1 cellular context compared by ENCODE assay signal in the genomic region with DNA sequence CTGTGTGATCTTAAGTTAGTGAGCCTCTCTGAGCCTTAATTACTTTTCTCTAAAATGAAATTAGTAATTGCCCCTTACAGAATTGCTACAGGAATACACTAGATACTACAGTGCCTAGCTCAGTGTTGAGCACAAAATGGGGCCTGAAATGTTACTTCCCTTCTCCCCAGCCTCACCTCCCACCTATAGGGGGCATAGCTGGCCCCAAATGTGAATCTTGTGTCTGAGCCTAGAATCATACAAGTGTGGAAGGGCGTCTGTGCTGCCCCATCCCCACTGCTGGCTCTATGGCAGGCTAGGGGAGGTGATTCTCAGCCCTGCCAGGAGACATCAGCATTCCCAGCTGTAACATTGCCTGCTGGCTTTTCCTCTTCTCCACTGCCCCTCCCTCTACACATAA.
TF ChIP-seq lines count a peak whose summit lies in the region.

No MANE protein-coding gene starts in this region.

TF ChIP-seq in GM23338, 12 proteins besides CTCF, POLR2A, EP300 and RAD21:
- TF ChIP-seq, protein P1, sequence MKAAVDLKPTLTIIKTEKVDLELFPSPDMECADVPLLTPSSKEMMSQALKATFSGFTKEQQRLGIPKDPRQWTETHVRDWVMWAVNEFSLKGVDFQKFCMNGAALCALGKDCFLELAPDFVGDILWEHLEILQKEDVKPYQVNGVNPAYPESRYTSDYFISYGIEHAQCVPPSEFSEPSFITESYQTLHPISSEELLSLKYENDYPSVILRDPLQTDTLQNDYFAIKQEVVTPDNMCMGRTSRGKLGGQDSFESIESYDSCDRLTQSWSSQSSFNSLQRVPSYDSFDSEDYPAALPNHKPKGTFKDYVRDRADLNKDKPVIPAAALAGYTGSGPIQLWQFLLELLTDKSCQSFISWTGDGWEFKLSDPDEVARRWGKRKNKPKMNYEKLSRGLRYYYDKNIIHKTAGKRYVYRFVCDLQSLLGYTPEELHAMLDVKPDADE (IDR thresholded peaks at IDR 0.05) = no peak
- TF ChIP-seq EZH2 (IDR thresholded peaks at IDR 0.05; ENCODE audit: low read depth, unreplicated experiment) = no peak
- no peak for TF ChIP-seq ZNF331 (CRISPR knock-in tag; IDR thresholded peaks at IDR 0.05; ENCODE audit: low read depth)
- no peak for TF ChIP-seq POLR2AphosphoS5 (IDR thresholded peaks at IDR 0.05; ENCODE audit: low read depth)
- TF ChIP-seq, protein P2, sequence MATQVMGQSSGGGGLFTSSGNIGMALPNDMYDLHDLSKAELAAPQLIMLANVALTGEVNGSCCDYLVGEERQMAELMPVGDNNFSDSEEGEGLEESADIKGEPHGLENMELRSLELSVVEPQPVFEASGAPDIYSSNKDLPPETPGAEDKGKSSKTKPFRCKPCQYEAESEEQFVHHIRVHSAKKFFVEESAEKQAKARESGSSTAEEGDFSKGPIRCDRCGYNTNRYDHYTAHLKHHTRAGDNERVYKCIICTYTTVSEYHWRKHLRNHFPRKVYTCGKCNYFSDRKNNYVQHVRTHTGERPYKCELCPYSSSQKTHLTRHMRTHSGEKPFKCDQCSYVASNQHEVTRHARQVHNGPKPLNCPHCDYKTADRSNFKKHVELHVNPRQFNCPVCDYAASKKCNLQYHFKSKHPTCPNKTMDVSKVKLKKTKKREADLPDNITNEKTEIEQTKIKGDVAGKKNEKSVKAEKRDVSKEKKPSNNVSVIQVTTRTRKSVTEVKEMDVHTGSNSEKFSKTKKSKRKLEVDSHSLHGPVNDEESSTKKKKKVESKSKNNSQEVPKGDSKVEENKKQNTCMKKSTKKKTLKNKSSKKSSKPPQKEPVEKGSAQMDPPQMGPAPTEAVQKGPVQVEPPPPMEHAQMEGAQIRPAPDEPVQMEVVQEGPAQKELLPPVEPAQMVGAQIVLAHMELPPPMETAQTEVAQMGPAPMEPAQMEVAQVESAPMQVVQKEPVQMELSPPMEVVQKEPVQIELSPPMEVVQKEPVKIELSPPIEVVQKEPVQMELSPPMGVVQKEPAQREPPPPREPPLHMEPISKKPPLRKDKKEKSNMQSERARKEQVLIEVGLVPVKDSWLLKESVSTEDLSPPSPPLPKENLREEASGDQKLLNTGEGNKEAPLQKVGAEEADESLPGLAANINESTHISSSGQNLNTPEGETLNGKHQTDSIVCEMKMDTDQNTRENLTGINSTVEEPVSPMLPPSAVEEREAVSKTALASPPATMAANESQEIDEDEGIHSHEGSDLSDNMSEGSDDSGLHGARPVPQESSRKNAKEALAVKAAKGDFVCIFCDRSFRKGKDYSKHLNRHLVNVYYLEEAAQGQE (IDR thresholded peaks at IDR 0.05; ENCODE audit: unreplicated experiment) = no peak
- no peak for TF ChIP-seq JUNB (IDR thresholded peaks at IDR 0.05; ENCODE audit: unreplicated experiment)
- TF ChIP-seq, protein P3, sequence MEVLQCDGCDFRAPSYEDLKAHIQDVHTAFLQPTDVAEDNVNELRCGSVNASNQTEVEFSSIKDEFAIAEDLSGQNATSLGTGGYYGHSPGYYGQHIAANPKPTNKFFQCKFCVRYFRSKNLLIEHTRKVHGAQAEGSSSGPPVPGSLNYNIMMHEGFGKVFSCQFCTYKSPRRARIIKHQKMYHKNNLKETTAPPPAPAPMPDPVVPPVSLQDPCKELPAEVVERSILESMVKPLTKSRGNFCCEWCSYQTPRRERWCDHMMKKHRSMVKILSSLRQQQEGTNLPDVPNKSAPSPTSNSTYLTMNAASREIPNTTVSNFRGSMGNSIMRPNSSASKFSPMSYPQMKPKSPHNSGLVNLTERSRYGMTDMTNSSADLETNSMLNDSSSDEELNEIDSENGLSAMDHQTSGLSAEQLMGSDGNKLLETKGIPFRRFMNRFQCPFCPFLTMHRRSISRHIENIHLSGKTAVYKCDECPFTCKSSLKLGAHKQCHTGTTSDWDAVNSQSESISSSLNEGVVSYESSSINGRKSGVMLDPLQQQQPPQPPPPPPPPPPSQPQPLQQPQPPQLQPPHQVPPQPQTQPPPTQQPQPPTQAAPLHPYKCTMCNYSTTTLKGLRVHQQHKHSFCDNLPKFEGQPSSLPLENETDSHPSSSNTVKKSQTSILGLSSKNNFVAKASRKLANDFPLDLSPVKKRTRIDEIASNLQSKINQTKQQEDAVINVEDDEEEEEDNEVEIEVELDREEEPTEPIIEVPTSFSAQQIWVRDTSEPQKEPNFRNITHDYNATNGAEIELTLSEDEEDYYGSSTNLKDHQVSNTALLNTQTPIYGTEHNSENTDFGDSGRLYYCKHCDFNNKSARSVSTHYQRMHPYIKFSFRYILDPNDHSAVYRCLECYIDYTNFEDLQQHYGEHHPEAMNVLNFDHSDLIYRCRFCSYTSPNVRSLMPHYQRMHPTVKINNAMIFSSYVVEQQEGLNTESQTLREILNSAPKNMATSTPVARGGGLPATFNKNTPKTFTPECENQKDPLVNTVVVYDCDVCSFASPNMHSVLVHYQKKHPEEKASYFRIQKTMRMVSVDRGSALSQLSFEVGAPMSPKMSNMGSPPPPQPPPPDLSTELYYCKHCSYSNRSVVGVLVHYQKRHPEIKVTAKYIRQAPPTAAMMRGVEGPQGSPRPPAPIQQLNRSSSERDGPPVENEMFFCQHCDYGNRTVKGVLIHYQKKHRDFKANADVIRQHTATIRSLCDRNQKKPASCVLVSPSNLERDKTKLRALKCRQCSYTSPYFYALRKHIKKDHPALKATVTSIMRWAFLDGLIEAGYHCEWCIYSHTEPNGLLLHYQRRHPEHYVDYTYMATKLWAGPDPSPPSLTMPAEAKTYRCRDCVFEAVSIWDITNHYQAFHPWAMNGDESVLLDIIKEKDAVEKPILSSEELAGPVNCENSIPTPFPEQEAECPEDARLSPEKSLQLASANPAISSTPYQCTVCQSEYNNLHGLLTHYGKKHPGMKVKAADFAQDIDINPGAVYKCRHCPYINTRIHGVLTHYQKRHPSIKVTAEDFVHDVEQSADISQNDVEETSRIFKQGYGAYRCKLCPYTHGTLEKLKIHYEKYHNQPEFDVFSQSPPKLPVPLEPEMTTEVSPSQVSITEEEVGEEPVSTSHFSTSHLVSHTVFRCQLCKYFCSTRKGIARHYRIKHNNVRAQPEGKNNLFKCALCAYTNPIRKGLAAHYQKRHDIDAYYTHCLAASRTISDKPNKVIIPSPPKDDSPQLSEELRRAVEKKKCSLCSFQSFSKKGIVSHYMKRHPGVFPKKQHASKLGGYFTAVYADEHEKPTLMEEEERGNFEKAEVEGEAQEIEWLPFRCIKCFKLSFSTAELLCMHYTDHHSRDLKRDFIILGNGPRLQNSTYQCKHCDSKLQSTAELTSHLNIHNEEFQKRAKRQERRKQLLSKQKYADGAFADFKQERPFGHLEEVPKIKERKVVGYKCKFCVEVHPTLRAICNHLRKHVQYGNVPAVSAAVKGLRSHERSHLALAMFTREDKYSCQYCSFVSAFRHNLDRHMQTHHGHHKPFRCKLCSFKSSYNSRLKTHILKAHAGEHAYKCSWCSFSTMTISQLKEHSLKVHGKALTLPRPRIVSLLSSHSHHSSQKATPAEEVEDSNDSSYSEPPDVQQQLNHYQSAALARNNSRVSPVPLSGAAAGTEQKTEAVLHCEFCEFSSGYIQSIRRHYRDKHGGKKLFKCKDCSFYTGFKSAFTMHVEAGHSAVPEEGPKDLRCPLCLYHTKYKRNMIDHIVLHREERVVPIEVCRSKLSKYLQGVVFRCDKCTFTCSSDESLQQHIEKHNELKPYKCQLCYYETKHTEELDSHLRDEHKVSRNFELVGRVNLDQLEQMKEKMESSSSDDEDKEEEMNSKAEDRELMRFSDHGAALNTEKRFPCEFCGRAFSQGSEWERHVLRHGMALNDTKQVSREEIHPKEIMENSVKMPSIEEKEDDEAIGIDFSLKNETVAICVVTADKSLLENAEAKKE (CRISPR knock-in tag; IDR thresholded peaks at IDR 0.05) = no peak
- no peak for TF ChIP-seq EZH2phosphoT487 (IDR thresholded peaks at IDR 0.05; ENCODE audit: unreplicated experiment)
- TF ChIP-seq NANOG (IDR thresholded peaks at IDR 0.05; ENCODE audit: borderline replicate concordance) = no peak
- no peak for TF ChIP-seq ZNF114 (CRISPR knock-in tag; IDR thresholded peaks at IDR 0.05)
